Comparison of ENCODE assay signal across 7 cellular contexts in the genomic region with DNA sequence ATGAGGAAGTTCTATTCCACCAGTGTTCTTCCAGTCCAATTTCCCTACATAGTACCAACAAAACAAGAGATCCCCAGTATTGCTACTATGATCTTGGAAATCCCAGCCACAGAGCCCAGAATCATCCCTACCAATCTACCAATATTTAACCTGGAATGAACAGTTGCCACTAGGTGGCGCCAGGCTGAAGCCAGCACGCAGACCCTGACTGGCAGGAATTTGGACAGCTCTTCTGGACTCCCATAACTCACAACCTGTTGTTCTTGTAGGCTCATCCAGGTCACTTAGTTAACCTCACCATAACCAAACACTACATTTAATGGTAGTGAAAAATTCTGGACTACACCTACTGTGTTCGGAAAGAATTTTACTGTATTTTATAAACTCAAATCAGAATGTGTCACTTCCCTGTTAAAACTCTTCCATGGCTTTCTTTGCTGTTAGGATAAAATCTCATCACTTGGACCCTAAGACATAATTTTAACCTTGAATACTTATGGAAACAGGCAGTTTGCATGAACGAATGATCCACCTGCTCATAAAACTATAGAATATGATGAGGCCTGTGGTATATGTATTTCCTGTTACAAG.
A peak's percentile ranks its signal among the peaks of the same experiment; 100 is the strongest.
DNase-seq lines count a peak whose midpoint lies in the region; ATAC-seq and TF ChIP-seq lines count a peak whose summit lies in the region.

No MANE protein-coding gene starts in this region.

- DNase-seq in GM13976 (ENCODE audit: low spot score) = peak; percentile 52
- peak; percentile 9 for DNase-seq in NCI-H1092 (lab: John Stamatoyannopoulos, UW)
- DNase-seq in T follicular helper cell (ENCODE audit: low read depth) = peak; percentile 21
- peak; percentile 64 for DNase-seq in astrocyte of the spinal cord (ENCODE audit: low read depth, low spot score)
- peak; percentile 69 for DNase-seq in iPS-NIHi11 (ENCODE audit: low spot score)
- peak; percentile 19 to 48 for DNase-seq in stimulated activated CD4-positive, alpha-beta T cell treated with anti-CD3 and anti-CD28 coated beads, Interleukin-15, amount 100 ng/mL, for 48 hours (ENCODE audit: low read depth in 2 of 2)

- in situ Hi-C loops in GM13976 (cut with MboI; ENCODE audit: low sequenced_read_pairs, unreplicated experiment) = no loop called here
- in situ Hi-C loops in astrocyte of the spinal cord (cut with HindIII; ENCODE audit: low sequenced_read_pairs) = no loop called here

- peak; percentile 82 for ATAC-seq in HG02571 (IDR thresholded peaks at IDR 0.05; ENCODE audit: unreplicated experiment)

- TF ChIP-seq CTCF in GM13976 (IDR thresholded peaks at IDR 0.05; ENCODE audit: borderline replicate concordance, control extremely low read depth, extremely low read depth, insufficient read depth, missing control alignments) (peak; percentile 74), astrocyte of the spinal cord (IDR thresholded peaks at IDR 0.05; ENCODE audit: low read depth, low read length) (peak; percentile 93)

- no peak overlapping the region for H3K4me3 ChIP-seq in astrocyte of the spinal cord (ENCODE audit: low read depth, low read length)

Comparison
In these comparisons a context has a peak if more than half of its experiments do, and no peak if none do; other contexts are left out.
1. DNase-seq: peak in every context shown above with its lines; median percentile 69 in iPS-NIHi11; 64 in astrocyte of the spinal cord; 52 in GM13976; 34 in stimulated activated CD4-positive, alpha-beta T cell treated with anti-CD3 and anti-CD28 coated beads, Interleukin-15, amount 100 ng/mL, for 48 hours; 21 in T follicular helper cell; 9 in NCI-H1092.